Comparison of ENCODE assay signal across 1 cellular context in the genomic region with DNA sequence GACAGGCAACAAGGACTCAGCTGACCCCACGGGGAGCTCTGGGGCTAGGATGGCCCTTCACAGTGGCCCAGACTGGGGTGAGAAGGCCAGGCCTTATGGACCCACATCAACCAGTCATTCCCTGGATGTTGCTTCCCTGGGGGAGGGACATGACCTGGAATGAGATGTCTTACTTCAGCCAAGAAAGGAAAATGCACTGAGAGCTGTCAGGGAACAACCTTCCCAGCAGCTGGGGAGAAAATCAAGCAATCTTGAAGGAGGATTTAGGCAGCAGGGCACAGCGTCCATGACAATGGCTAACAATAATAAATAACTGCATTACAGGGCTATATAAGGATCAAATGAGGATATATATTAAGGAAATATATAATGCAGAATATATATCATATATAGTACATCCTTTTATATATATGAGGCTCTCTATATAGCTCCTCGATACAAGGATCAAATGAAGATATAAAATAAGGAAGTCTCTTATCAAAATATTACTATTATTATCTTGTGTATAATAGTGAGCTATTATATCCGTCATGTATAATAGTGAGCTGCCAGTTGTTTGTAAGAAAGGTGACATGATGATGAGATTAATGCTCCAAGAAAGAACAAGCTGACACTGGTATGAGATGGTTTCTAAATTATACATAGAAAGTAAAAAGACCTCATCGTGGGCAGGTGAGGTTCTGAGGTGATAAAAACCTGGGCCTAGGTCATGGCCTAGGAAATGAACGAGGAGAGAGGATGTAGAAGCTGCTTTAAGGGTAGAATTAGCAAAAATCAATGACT.
TF ChIP-seq lines count a peak whose summit lies in the region.

No MANE protein-coding gene starts in this region.

TF ChIP-seq in SK-N-SH, 30 proteins besides CTCF, POLR2A, EP300 and RAD21:
- TF ChIP-seq SIN3A (IDR thresholded peaks at IDR 0.05; ENCODE audit: borderline replicate concordance, low read depth, low read length) (no peak), SMC3 (IDR thresholded peaks at IDR 0.05; ENCODE audit: low read depth, low read length) (no peak), IRF3 (IDR thresholded peaks at IDR 0.05; ENCODE audit: low read depth, low read length) (no peak), ELF1 (IDR thresholded peaks at IDR 0.05) (no peak), MEF2A (IDR thresholded peaks at IDR 0.05; ENCODE audit: borderline replicate concordance, low read depth) (no peak), CHD2 (IDR thresholded peaks at IDR 0.05; ENCODE audit: low read length, partially characterized antibody) (no peak), EZH2phosphoT487 (IDR thresholded peaks at IDR 0.05; ENCODE audit: borderline replicate concordance, low read depth) (no peak), USF2 (IDR thresholded peaks at IDR 0.05; ENCODE audit: borderline replicate concordance, low read depth, low read length) (no peak), TCF12 (IDR thresholded peaks at IDR 0.05) (no peak), FOXJ3 (CRISPR knock-in tag; IDR thresholded peaks at IDR 0.05) (no peak), RCOR1 (IDR thresholded peaks at IDR 0.05; ENCODE audit: low read length) (no peak), RFX5 (IDR thresholded peaks at IDR 0.05; ENCODE audit: low read length) (no peak), FOSL2 (IDR thresholded peaks at IDR 0.05; ENCODE audit: borderline replicate concordance, low read depth) (no peak), TAF1 (IDR thresholded peaks at IDR 0.05; ENCODE audit: borderline replicate concordance, low read depth, low read length) (no peak), JUND (IDR thresholded peaks at IDR 0.05) (no peak), REST (IDR thresholded peaks at IDR 0.05; ENCODE audit: low read depth, low read length) (no peak), NFIC (IDR thresholded peaks at IDR 0.05; ENCODE audit: borderline replicate concordance) (no peak), TEAD4 (IDR thresholded peaks at IDR 0.05; ENCODE audit: borderline replicate concordance, insufficient read depth) (no peak), RXRA (IDR thresholded peaks at IDR 0.05; ENCODE audit: borderline replicate concordance, low read depth) (no peak), USF1 (IDR thresholded peaks at IDR 0.05; ENCODE audit: borderline replicate concordance, low read depth) (no peak)
